Comparison of ENCODE assay signal across 29 cellular contexts in genomic region chr13:25192052-25192451, GRCh38. TPM values are rescaled to one million over a fixed set of nuclear protein-coding genes. Genes with fewer than 3 reads are reported as not detected.
"Had no signal": no experiment of that assay in that cellular context is flagged by ENCODE, and none has a peak within 500 bp of the region (broad histone marks: within the 10 kb centered on the region; RNA-seq: fewer than 3 reads in every experiment).

No MANE protein-coding gene starts in this region.

- H3K4me1 ChIP-seq: SJSA1 had no signal

- H3K36me3 ChIP-seq: brain microvascular endothelial cell, MG63, SJSA1 had no signal

- H3K9me3 ChIP-seq: MG63, SJSA1, SK-N-SH had no signal

- H3K27ac ChIP-seq: brain microvascular endothelial cell, SJSA1 had no signal

- H3K4me3 ChIP-seq: MG63, SJSA1 had no signal

- H3K27me3 ChIP-seq: brain microvascular endothelial cell had no signal

- DNase-seq: activated B cell treated with CpG ODN at 0.5 μM for 24 hours; activated CD4-positive, alpha-beta memory T cell treated with anti-CD3 and anti-CD28 coated beads for 36 hours; activated CD4-positive, alpha-beta T cell treated with anti-CD3 and anti-CD28 coated beads for 4 hours; activated CD4-positive, alpha-beta T cell treated with anti-CD3 and anti-CD28 coated beads, Interleukin-2, amount 50 U/mL, for 1 hour; activated CD4-positive, CD25-positive, alpha-beta regulatory T cell treated with anti-CD3 and anti-CD28 coated beads, Interleukin-2, amount 50 U/mL, for 72 hours; activated CD8-positive, alpha-beta memory T cell treated with anti-CD3 and anti-CD28 coated beads, Interleukin-2, amount 50 U/mL, for 4 hours; activated naive CD4-positive, alpha-beta T cell treated with anti-CD3 and anti-CD28 coated beads, Interleukin-2, amount 10 ng/mL, durations not matched to agents 7 days and 5 days; activated naive CD8-positive, alpha-beta T cell treated with anti-CD3 and anti-CD28 coated beads, Interleukin-2, amount 50 U/mL, for 24 hours; activated T-cell treated with anti-CD3 and anti-CD28 coated beads for 4 hours; activated T-cell treated with anti-CD3 and anti-CD28 coated beads, Interleukin-2, amount 50 U/mL, for 4 hours; aorta; brain microvascular endothelial cell; Kasumi-1; KG1; MG63; NCI-H1048; NCI-H1105 treated with DMSO at 0.1 percent for 48 hours; NCI-H1436 treated with DMSO at 0.1 percent for 48 hours; NCI-H1694 treated with DMSO at 0.1 percent for 48 hours; NCI-H2029; NCI-H345; NCI-H524 treated with DMSO at 0.1 percent for 48 hours; SHP77; SK-N-SH had no signal

- ATAC-seq: activated naive CD8-positive, alpha-beta T cell treated with anti-CD3 and anti-CD28 coated beads, Interleukin-2, amount 50 U/mL, for 24 hours; activated T-cell treated with anti-CD3 and anti-CD28 coated beads, Interleukin-2, amount 50 U/mL, for 4 hours; Panc1 had no signal

RNA-seq across cellular contexts. Expression of gene AMER2, which starts 20.0 kb away (rescaled TPM):
- total RNA-seq: activated B cell treated with CpG ODN at 0.5 μM for 24 hours; activated CD4-positive, alpha-beta memory T cell treated with anti-CD3 and anti-CD28 coated beads for 36 hours; activated T-cell treated with anti-CD3 and anti-CD28 coated beads, Interleukin-2, amount 50 U/mL, for 4 hours; activated T-helper 1 cell treated with anti-CD3 and anti-CD28 coated beads, Interleukin-12 subunit alpha, Interleukin-12 subunit beta, Interleukin-2, Interleukin-4 antibody, amounts not matched to agents 30 ng/mL and 10 ng/mL and 1 ng/mL, durations not matched to agents 14 hours and 24 hours and 36 hours; aorta; NCI-H460; RPMI7951; SJSA1 had no signal
